In the genomic region with DNA sequence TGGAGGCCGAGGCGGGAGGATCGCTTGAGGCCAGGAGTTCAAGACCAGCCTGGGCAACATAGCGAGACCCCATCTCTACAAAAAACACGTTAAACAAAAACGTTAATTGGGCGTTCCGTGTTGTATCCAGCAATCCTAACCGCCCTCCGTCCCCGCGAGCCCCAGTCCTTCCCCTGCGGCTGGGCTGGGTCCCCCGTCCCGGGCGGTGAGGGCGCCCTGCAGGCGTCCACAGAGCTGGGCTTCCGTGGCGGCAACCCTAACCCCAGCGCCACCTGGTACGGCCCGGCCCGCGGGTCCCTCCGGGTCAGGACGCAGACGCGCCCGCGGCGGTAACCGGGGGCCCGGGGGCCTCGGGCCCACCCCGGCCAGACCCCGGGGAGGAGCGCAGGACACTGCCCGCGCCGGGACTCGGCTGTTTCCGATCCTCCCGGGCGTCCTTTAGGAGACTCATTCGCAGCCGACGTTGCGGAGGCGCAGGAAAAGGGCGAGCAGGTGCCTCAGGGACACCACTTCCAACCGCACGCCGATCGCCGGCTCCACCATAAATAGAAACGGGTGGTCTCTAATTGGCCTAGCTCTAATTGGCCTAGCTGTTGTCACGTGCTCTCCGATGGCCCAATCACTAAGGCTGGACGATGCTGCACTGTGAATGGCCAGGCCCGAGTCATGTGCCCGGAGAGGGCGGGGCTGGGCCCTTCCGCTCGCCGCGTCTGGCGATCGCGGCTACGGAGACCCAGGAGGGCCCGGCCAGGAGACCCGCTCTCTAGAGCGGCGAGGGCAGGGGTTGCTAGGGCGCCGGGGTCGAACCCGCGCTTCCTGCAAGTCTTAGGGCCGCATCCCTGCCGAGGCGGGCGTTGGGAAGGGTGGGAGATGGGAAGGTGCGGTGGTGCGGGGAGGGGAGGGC, we compare ENCODE assay signal across 1 cellular context.
TF ChIP-seq lines count a peak whose summit lies in the region.

No MANE protein-coding gene starts in this region.

TF ChIP-seq in HepG2, 621 proteins besides CTCF, POLR2A, EP300 and RAD21 (continued from another document and continues in another):
- TF ChIP-seq, protein P1, sequence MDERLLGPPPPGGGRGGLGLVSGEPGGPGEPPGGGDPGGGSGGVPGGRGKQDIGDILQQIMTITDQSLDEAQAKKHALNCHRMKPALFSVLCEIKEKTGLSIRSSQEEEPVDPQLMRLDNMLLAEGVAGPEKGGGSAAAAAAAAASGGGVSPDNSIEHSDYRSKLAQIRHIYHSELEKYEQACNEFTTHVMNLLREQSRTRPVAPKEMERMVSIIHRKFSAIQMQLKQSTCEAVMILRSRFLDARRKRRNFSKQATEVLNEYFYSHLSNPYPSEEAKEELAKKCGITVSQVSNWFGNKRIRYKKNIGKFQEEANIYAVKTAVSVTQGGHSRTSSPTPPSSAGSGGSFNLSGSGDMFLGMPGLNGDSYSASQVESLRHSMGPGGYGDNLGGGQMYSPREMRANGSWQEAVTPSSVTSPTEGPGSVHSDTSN (CRISPR knock-in tag; IDR thresholded peaks at IDR 0.05) = no peak
- no peak for TF ChIP-seq ZEB1 (IDR thresholded peaks at IDR 0.05; ENCODE audit: insufficient replicate concordance, low read depth)
- peak; percentile 13; the same call in 1 of the 2 replicates for TF ChIP-seq STAG1 (CRISPR knock-in tag; IDR thresholded peaks at IDR 0.05)
- no peak for TF ChIP-seq KLF11 (CRISPR knock-in tag; IDR thresholded peaks at IDR 0.05)
- TF ChIP-seq TEAD2 (CRISPR knock-in tag; IDR thresholded peaks at IDR 0.05) = no peak
- no peak for TF ChIP-seq MTF1 (CRISPR knock-in tag; IDR thresholded peaks at IDR 0.05)
- TF ChIP-seq ZNF337 (CRISPR knock-in tag; IDR thresholded peaks at IDR 0.05; ENCODE audit: borderline replicate concordance, low read depth) = no peak
- 0 out of 2 replicates have a peak, but pooled peaks have one; percentile 24 for TF ChIP-seq ZNF773 (CRISPR knock-in tag; IDR thresholded peaks at IDR 0.05; ENCODE audit: borderline replicate concordance)
- TF ChIP-seq, protein P2, sequence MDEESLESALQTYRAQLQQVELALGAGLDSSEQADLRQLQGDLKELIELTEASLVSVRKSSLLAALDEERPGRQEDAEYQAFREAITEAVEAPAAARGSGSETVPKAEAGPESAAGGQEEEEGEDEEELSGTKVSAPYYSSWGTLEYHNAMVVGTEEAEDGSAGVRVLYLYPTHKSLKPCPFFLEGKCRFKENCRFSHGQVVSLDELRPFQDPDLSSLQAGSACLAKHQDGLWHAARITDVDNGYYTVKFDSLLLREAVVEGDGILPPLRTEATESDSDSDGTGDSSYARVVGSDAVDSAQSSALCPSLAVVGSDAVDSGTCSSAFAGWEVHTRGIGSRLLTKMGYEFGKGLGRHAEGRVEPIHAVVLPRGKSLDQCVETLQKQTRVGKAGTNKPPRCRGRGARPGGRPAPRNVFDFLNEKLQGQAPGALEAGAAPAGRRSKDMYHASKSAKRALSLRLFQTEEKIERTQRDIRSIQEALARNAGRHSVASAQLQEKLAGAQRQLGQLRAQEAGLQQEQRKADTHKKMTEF (CRISPR knock-in tag; IDR thresholded peaks at IDR 0.05) = peak; percentile 90
- TF ChIP-seq EZH2 (conservative IDR thresholded peaks at IDR 0.05; ENCODE audit: low read depth, low read length) = no peak
- peak; percentile 80; the same call in 1 of the 2 replicates for TF ChIP-seq CHD4 (IDR thresholded peaks at IDR 0.05; ENCODE audit: borderline replicate concordance, low read length)
- no peak for TF ChIP-seq TGIF2 (CRISPR knock-in tag; IDR thresholded peaks at IDR 0.05)
- TF ChIP-seq CREM (IDR thresholded peaks at IDR 0.05) = peak; percentile 37
- no peak for TF ChIP-seq CREM (CRISPR knock-in tag; IDR thresholded peaks at IDR 0.05)
- TF ChIP-seq, protein P3, sequence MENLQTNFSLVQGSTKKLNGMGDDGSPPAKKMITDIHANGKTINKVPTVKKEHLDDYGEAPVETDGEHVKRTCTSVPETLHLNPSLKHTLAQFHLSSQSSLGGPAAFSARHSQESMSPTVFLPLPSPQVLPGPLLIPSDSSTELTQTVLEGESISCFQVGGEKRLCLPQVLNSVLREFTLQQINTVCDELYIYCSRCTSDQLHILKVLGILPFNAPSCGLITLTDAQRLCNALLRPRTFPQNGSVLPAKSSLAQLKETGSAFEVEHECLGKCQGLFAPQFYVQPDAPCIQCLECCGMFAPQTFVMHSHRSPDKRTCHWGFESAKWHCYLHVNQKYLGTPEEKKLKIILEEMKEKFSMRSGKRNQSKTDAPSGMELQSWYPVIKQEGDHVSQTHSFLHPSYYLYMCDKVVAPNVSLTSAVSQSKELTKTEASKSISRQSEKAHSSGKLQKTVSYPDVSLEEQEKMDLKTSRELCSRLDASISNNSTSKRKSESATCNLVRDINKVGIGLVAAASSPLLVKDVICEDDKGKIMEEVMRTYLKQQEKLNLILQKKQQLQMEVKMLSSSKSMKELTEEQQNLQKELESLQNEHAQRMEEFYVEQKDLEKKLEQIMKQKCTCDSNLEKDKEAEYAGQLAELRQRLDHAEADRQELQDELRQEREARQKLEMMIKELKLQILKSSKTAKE (CRISPR knock-in tag; IDR thresholded peaks at IDR 0.05; ENCODE audit: borderline replicate concordance) = peak; percentile 13
- no peak for TF ChIP-seq ZNF543 (CRISPR knock-in tag; IDR thresholded peaks at IDR 0.05)
- no peak for TF ChIP-seq KLF12 (CRISPR knock-in tag; IDR thresholded peaks at IDR 0.05; ENCODE audit: borderline replicate concordance)
- TF ChIP-seq KMT2B (CRISPR knock-in tag; IDR thresholded peaks at IDR 0.05) = peak; percentile 68
- TF ChIP-seq, protein P4, sequence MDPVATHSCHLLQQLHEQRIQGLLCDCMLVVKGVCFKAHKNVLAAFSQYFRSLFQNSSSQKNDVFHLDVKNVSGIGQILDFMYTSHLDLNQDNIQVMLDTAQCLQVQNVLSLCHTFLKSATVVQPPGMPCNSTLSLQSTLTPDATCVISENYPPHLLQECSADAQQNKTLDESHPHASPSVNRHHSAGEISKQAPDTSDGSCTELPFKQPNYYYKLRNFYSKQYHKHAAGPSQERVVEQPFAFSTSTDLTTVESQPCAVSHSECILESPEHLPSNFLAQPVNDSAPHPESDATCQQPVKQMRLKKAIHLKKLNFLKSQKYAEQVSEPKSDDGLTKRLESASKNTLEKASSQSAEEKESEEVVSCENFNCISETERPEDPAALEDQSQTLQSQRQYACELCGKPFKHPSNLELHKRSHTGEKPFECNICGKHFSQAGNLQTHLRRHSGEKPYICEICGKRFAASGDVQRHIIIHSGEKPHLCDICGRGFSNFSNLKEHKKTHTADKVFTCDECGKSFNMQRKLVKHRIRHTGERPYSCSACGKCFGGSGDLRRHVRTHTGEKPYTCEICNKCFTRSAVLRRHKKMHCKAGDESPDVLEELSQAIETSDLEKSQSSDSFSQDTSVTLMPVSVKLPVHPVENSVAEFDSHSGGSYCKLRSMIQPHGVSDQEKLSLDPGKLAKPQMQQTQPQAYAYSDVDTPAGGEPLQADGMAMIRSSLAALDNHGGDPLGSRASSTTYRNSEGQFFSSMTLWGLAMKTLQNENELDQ (CRISPR knock-in tag; IDR thresholded peaks at IDR 0.05; ENCODE audit: borderline replicate concordance) = no peak
- TF ChIP-seq, protein P5, sequence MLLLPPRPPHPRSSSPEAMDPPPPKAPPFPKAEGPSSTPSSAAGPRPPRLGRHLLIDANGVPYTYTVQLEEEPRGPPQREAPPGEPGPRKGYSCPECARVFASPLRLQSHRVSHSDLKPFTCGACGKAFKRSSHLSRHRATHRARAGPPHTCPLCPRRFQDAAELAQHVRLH (CRISPR knock-in tag; IDR thresholded peaks at IDR 0.05; ENCODE audit: borderline replicate concordance, low read depth) = peak; percentile 67; the same call in 1 of the 2 replicates
- peak; percentile 84; the same call in 1 of the 2 replicates for TF ChIP-seq ZNF598 (CRISPR knock-in tag; IDR thresholded peaks at IDR 0.05; ENCODE audit: borderline replicate concordance)
- 0 out of 2 replicates have a peak, but pooled peaks have one; percentile 54 for TF ChIP-seq PAWR (CRISPR knock-in tag; IDR thresholded peaks at IDR 0.05; ENCODE audit: borderline replicate concordance)
- TF ChIP-seq, protein P6, sequence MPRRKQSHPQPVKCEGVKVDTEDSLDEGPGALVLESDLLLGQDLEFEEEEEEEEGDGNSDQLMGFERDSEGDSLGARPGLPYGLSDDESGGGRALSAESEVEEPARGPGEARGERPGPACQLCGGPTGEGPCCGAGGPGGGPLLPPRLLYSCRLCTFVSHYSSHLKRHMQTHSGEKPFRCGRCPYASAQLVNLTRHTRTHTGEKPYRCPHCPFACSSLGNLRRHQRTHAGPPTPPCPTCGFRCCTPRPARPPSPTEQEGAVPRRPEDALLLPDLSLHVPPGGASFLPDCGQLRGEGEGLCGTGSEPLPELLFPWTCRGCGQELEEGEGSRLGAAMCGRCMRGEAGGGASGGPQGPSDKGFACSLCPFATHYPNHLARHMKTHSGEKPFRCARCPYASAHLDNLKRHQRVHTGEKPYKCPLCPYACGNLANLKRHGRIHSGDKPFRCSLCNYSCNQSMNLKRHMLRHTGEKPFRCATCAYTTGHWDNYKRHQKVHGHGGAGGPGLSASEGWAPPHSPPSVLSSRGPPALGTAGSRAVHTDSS (CRISPR knock-in tag; conservative IDR thresholded peaks at IDR 0.05) = no peak
- TF ChIP-seq ZNF260 (CRISPR knock-in tag; IDR thresholded peaks at IDR 0.05; ENCODE audit: borderline replicate concordance, low read depth) = 0 out of 2 replicates have a peak, but pooled peaks have one; percentile 50
- TF ChIP-seq, protein P7, sequence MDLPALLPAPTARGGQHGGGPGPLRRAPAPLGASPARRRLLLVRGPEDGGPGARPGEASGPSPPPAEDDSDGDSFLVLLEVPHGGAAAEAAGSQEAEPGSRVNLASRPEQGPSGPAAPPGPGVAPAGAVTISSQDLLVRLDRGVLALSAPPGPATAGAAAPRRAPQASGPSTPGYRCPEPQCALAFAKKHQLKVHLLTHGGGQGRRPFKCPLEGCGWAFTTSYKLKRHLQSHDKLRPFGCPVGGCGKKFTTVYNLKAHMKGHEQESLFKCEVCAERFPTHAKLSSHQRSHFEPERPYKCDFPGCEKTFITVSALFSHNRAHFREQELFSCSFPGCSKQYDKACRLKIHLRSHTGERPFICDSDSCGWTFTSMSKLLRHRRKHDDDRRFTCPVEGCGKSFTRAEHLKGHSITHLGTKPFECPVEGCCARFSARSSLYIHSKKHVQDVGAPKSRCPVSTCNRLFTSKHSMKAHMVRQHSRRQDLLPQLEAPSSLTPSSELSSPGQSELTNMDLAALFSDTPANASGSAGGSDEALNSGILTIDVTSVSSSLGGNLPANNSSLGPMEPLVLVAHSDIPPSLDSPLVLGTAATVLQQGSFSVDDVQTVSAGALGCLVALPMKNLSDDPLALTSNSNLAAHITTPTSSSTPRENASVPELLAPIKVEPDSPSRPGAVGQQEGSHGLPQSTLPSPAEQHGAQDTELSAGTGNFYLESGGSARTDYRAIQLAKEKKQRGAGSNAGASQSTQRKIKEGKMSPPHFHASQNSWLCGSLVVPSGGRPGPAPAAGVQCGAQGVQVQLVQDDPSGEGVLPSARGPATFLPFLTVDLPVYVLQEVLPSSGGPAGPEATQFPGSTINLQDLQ (CRISPR knock-in tag; IDR thresholded peaks at IDR 0.05) = no peak
- peak; percentile 47 for TF ChIP-seq ESRRA (CRISPR knock-in tag; IDR thresholded peaks at IDR 0.05; ENCODE audit: low read depth)
- TF ChIP-seq, protein P8, sequence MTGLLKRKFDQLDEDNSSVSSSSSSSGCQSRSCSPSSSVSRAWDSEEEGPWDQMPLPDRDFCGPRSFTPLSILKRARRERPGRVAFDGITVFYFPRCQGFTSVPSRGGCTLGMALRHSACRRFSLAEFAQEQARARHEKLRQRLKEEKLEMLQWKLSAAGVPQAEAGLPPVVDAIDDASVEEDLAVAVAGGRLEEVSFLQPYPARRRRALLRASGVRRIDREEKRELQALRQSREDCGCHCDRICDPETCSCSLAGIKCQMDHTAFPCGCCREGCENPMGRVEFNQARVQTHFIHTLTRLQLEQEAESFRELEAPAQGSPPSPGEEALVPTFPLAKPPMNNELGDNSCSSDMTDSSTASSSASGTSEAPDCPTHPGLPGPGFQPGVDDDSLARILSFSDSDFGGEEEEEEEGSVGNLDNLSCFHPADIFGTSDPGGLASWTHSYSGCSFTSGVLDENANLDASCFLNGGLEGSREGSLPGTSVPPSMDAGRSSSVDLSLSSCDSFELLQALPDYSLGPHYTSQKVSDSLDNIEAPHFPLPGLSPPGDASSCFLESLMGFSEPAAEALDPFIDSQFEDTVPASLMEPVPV (CRISPR knock-in tag; IDR thresholded peaks at IDR 0.05) = peak; percentile 84
- TF ChIP-seq IKZF1 (IDR thresholded peaks at IDR 0.05) = no peak
- TF ChIP-seq, protein P9, sequence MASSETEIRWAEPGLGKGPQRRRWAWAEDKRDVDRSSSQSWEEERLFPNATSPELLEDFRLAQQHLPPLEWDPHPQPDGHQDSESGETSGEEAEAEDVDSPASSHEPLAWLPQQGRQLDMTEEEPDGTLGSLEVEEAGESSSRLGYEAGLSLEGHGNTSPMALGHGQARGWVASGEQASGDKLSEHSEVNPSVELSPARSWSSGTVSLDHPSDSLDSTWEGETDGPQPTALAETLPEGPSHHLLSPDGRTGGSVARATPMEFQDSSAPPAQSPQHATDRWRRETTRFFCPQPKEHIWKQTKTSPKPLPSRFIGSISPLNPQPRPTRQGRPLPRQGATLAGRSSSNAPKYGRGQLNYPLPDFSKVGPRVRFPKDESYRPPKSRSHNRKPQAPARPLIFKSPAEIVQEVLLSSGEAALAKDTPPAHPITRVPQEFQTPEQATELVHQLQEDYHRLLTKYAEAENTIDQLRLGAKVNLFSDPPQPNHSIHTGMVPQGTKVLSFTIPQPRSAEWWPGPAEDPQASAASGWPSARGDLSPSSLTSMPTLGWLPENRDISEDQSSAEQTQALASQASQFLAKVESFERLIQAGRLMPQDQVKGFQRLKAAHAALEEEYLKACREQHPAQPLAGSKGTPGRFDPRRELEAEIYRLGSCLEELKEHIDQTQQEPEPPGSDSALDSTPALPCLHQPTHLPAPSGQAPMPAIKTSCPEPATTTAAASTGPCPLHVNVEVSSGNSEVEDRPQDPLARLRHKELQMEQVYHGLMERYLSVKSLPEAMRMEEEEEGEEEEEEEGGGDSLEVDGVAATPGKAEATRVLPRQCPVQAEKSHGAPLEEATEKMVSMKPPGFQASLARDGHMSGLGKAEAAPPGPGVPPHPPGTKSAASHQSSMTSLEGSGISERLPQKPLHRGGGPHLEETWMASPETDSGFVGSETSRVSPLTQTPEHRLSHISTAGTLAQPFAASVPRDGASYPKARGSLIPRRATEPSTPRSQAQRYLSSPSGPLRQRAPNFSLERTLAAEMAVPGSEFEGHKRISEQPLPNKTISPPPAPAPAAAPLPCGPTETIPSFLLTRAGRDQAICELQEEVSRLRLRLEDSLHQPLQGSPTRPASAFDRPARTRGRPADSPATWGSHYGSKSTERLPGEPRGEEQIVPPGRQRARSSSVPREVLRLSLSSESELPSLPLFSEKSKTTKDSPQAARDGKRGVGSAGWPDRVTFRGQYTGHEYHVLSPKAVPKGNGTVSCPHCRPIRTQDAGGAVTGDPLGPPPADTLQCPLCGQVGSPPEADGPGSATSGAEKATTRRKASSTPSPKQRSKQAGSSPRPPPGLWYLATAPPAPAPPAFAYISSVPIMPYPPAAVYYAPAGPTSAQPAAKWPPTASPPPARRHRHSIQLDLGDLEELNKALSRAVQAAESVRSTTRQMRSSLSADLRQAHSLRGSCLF (CRISPR knock-in tag; IDR thresholded peaks at IDR 0.05; ENCODE audit: borderline replicate concordance) = no peak
- no peak for TF ChIP-seq ZNF431 (CRISPR knock-in tag; IDR thresholded peaks at IDR 0.05; ENCODE audit: borderline replicate concordance, low read depth)
- TF ChIP-seq ZNF343 (CRISPR knock-in tag; IDR thresholded peaks at IDR 0.05) = 0 out of 2 replicates have a peak, but pooled peaks have one; percentile 62
